In the genomic region with DNA sequence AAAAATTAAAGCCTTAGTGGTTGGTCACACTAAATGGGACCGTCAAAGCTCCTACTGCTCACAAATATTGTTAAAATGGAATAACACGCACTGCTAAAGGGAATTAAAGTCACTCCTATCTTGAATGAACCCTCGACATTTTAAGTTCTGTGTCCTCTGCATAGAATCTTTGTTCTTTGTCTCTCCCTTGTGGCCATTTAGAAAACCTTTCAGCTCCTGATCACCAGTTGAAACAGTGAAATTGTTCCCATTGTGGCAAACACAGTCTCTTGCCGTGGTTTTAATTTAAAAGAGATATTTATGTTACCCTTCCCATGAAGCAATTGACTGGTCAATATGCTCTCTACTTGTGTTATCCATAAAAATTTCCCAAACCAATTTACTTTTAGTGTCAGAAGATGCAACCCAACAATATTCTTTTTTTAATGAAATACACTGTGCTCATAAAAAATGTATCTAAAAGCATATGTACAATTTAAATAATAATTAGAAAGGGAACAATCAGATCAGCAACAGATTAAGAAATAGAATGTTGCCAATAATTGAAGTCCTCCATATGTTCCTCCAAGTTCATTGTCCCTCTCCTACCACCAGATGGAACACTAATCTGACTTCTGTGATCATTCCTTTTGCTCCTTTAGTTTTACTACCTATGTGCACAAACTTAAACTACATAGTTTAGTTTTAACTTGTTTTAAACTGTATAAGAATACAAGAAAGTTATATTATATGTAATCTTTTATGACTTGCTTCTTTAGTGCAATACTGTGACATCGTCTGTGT, we compare ENCODE assay signal across 8 cellular contexts. TPM values are rescaled to one million over a fixed set of nuclear protein-coding genes. Genes with fewer than 3 reads are reported as not detected.
A peak's percentile ranks its signal among the peaks of the same experiment; 100 is the strongest.
DNase-seq lines count a peak whose midpoint lies in the region; ATAC-seq and TF ChIP-seq lines count a peak whose summit lies in the region.
"Not testable (repeated sequence)": the region's sequence is repeated elsewhere in the genome, so short reads cannot be mapped to it uniquely, and the experiment has no call there.

No MANE protein-coding gene starts in this region.

- peak; percentile 74 for DNase-seq in DMS53 treated with DMSO at 0.1 percent for 48 hours (lab: John Stamatoyannopoulos, UW; ENCODE audit: unreplicated experiment)
- DNase-seq in GM20000 (ENCODE audit: low spot score): peak; percentile 56
- DNase-seq in NCI-H345 treated with DMSO at 0.1 percent for 48 hours (lab: John Stamatoyannopoulos, UW; ENCODE audit: unreplicated experiment): peak; percentile 22
- DNase-seq in activated CD4-positive, alpha-beta T cell treated with anti-CD3 and anti-CD28 coated beads, Interleukin-2, amount 10 ng/mL, durations not matched to agents 24 days and 14 days: peak; percentile 60
- not testable (repeated sequence) for DNase-seq in esophagus squamous epithelium (lab: John Stamatoyannopoulos, UW); lung (ENCODE audit: low spot score); thyroid gland

- peaks cover 14% of the 10 kb centered on the region for H3K4me1 Mint-ChIP-seq in activated CD4-positive, alpha-beta T cell treated with anti-CD3 and anti-CD28 coated beads, Interleukin-2, amount 10 ng/mL, durations not matched to agents 24 days and 14 days

- H3K36me3 Mint-ChIP-seq in activated CD4-positive, alpha-beta T cell treated with anti-CD3 and anti-CD28 coated beads, Interleukin-2, amount 10 ng/mL, durations not matched to agents 24 days and 14 days (ENCODE audit: low read depth): peaks cover 16% of the 10 kb centered on the region

- TF ChIP-seq CTCF in GM20000 (IDR thresholded peaks at IDR 0.05; ENCODE audit: extremely low read depth, missing control alignments) (peak; percentile 15), esophagus squamous epithelium (IDR thresholded peaks at IDR 0.05) (peak in 5 of 6 experiments; percentile 28 to 63 (median 44)), lung (IDR thresholded peaks at IDR 0.05; ENCODE audit: control extremely low read depth, extremely low read depth) (peak; percentile 49), thyroid gland (IDR thresholded peaks at IDR 0.05) (peak in 4 of 6 experiments; percentile 44 to 69 (median 54))

- ATAC-seq in HG03432 (IDR thresholded peaks at IDR 0.05; ENCODE audit: unreplicated experiment): peak; percentile 86
- ATAC-seq in lung (ENCODE audit: insufficient read depth, low FRiP score): not testable (repeated sequence)

- not testable (repeated sequence) for H3K4me1 ChIP-seq in esophagus squamous epithelium; lung (ENCODE audit: control insufficient read depth in 2 of 2, insufficient read depth in 2 of 2, low read length in 2 of 2); thyroid gland

- not testable (repeated sequence) for H3K9me3 ChIP-seq in esophagus squamous epithelium; lung (ENCODE audit: control insufficient read depth in 2 of 2, insufficient read depth in 1 of 2, low read length in 1 of 2); thyroid gland

- H3K27ac ChIP-seq in esophagus squamous epithelium; lung (ENCODE audit: low read depth in 1 of 2, low read length in 1 of 2); thyroid gland: not testable (repeated sequence)

- not testable (repeated sequence) for H3K27me3 Mint-ChIP-seq in activated CD4-positive, alpha-beta T cell treated with anti-CD3 and anti-CD28 coated beads, Interleukin-2, amount 10 ng/mL, durations not matched to agents 24 days and 14 days

- H3K4me3 ChIP-seq in esophagus squamous epithelium; lung; thyroid gland (replicated peaks in 1 of 3): not testable (repeated sequence)

- not testable (repeated sequence) for H3K4me3 Mint-ChIP-seq in activated CD4-positive, alpha-beta T cell treated with anti-CD3 and anti-CD28 coated beads, Interleukin-2, amount 10 ng/mL, durations not matched to agents 24 days and 14 days

- H3K27me3 ChIP-seq in esophagus squamous epithelium; lung (ENCODE audit: control insufficient read depth, insufficient read depth); thyroid gland: not testable (repeated sequence)

- H3K9me3 Mint-ChIP-seq in activated CD4-positive, alpha-beta T cell treated with anti-CD3 and anti-CD28 coated beads, Interleukin-2, amount 10 ng/mL, durations not matched to agents 24 days and 14 days: not testable (repeated sequence)

- TF ChIP-seq POLR2A in esophagus squamous epithelium (IDR thresholded peaks at IDR 0.05); thyroid gland (IDR thresholded peaks at IDR 0.05): not testable (repeated sequence)

- intact Hi-C loops in activated CD4-positive, alpha-beta T cell treated with anti-CD3 and anti-CD28 coated beads, Interleukin-2, amount 10 ng/mL, durations not matched to agents 24 days and 14 days (cut with micrococcal nuclease); esophagus squamous epithelium (cut with DNase I); thyroid gland (cut with DNase I): not testable (repeated sequence)

- peak overlapping the region; percentile 29 for H3K27ac Mint-ChIP-seq in activated CD4-positive, alpha-beta T cell treated with anti-CD3 and anti-CD28 coated beads, Interleukin-2, amount 10 ng/mL, durations not matched to agents 24 days and 14 days

- not testable (repeated sequence) for H3K36me3 ChIP-seq in esophagus squamous epithelium; lung (ENCODE audit: control insufficient read depth in 2 of 2, insufficient read depth in 2 of 2, low read length in 2 of 2); thyroid gland

- WGBS in esophagus squamous epithelium, 2 donors: 18 to 20% methylated on average over 5 of the region's 5 CpGs
- 24 to 25% methylated on average over 5 of the region's 5 CpGs for WGBS in lung, 2 donors
- 42 to 58% methylated on average over 5 of the region's 5 CpGs for WGBS in thyroid gland, 2 donors

RNA-seq across cellular contexts. Expression of a gene that starts 20.3 kb away (rescaled TPM):
- 0.52 and 1.5 TPM in 2 replicates for total RNA-seq in activated CD4-positive, alpha-beta T cell treated with anti-CD3 and anti-CD28 coated beads, Interleukin-2, amount 10 ng/mL, durations not matched to agents 24 days and 14 days
- total RNA-seq in esophagus squamous epithelium: 1 to 10 TPM in 1 of 4 donors, under 1 TPM in 2, not detected in 1; 0.57 to 1.5 (median 0.80) TPM
- 1 to 10 TPM in 1 of 2 donors, not detected in 1; 2.0 TPM for total RNA-seq in lung
- under 1 TPM in 1 of 2 donors, not detected in 1; 0.01 TPM for polyA plus RNA-seq in lung
- total RNA-seq in thyroid gland: under 1 TPM in 1 of 4 donors, not detected in 3; 0.40 TPM
